ENCODE assay signal across 8 cellular contexts in the genomic region with DNA sequence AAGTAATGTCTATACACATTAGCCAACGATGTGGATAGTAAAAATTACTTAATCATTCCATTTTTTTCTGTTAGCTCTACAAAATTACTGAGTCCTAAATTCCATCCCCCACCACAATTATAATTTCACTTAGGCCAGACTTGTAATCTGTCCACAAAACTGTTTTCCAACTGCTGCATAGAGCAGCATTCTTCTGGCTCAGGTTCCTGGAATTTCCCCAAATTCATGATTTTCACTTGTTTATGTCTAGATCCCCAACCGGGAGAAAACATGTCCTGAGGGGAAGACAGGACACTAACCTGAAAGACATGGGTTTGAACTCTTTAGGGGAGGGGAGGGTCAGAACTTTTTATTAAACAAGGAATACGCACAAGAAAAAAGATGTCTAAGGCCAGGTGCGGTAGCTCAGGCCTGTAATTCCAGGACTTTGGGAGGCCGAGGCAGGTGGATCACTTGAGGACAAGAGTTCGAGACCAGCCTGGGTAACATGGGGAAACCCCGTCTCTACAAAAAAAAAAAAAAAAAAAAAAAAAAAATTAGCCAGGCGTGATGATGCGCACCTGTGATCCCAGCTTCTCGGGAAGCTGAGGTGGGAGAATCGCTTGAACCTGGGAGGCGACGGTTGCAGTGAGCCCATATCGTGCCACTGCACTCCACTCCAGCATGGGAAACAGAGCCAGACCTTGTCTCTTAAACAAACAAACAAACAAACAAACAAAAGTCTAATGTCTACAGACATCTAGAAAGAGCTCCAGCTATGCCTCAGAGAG. TPM values are rescaled to one million over a fixed set of nuclear protein-coding genes. Genes with fewer than 3 reads are reported as not detected.
DNase-seq lines count a peak whose midpoint lies in the region; ATAC-seq and TF ChIP-seq lines count a peak whose summit lies in the region.

No MANE protein-coding gene starts in this region.

- CTCF ChIA-PET in A673 (lab: Charles Lee), result interaction anchor here (0.7 kb wide), 1 partner anchor 558 kb away, joined by 4 read pairs; no protein-coding TSS in a partner anchor

- H3K27ac ChIP-seq in A673 (ENCODE audit: low read depth, low read length, poor library complexity, severe bottlenecking) (no peak overlapping the region), lower lobe of right lung (no peak overlapping the region), colonic mucosa (no peak overlapping the region)

- H3K36me3 Mint-ChIP-seq in activated naive CD8-positive, alpha-beta T cell, result peaks cover 7% of the 10 kb centered on the region

- H3K27me3 Mint-ChIP-seq in activated naive CD8-positive, alpha-beta T cell, result no peaks in the 10 kb centered on the region

- intact Hi-C loops in A673 (cut with micrococcal nuclease; ENCODE audit: unreplicated experiment) (no loop called here), lower lobe of right lung (cut with DNase I) (no loop called here), colonic mucosa (cut with DNase I) (no loop called here)

- peaks cover 48% of the 10 kb centered on the region for H3K4me1 Mint-ChIP-seq in activated naive CD8-positive, alpha-beta T cell (ENCODE audit: low read depth)

- DNase-seq in A673 (ENCODE audit: low spot score) (no peak), lower lobe of right lung (no peak), colonic mucosa (no peak), GDM1 (lab: John Stamatoyannopoulos, UW) (no peak)
- DNase-seq in activated CD4-positive, alpha-beta T cell treated with anti-CD3 and anti-CD28 coated beads for 1 hour, result no peak

- BruUV-seq in A673 (replicated peaks; lab: Mats Ljungman, UMichigan), result no TSS peak

- H3K36me3 ChIP-seq in A673 (ENCODE audit: insufficient read depth, low read length, poor library complexity, severe bottlenecking) (no peaks in the 10 kb centered on the region), lower lobe of right lung (no peaks in the 10 kb centered on the region), colonic mucosa (no peaks in the 10 kb centered on the region)

- H3K9me3 ChIP-seq in A673 (ENCODE audit: low read depth, low read length, poor library complexity, severe bottlenecking) (no peaks in the 10 kb centered on the region), lower lobe of right lung (no peaks in the 10 kb centered on the region), colonic mucosa (no peaks in the 10 kb centered on the region)

- H3K27ac Mint-ChIP-seq in activated naive CD8-positive, alpha-beta T cell, result no peak overlapping the region

- TF ChIP-seq CTCF in A673 (conservative IDR thresholded peaks at IDR 0.05; ENCODE audit: low read depth, low read length) (no peak), GM12875 (IDR thresholded peaks at IDR 0.05; ENCODE audit: borderline replicate concordance, insufficient read depth, low read depth, low read length) (no peak), lower lobe of right lung (IDR thresholded peaks at IDR 0.05) (no peak), colonic mucosa (IDR thresholded peaks at IDR 0.05) (no peak)

- peak overlapping the region in 1 of 2 donors; percentile 89 for H3K9ac ChIP-seq in colonic mucosa (ENCODE audit: low read depth in 2 of 2, low read length in 2 of 2)

- peak overlapping the region; percentile 92 for H3K4me3 Mint-ChIP-seq in activated naive CD8-positive, alpha-beta T cell

- peaks cover 5% of the 10 kb centered on the region for H3K9me3 Mint-ChIP-seq in activated naive CD8-positive, alpha-beta T cell (ENCODE audit: low read depth)

- ATAC-seq in lower lobe of right lung (no peak), HG02610 (IDR thresholded peaks at IDR 0.05; ENCODE audit: unreplicated experiment) (no peak)

- no peaks in the 10 kb centered on the region for H3K27me3 ChIP-seq in A673 (replicated peaks; ENCODE audit: insufficient read depth, low read depth, low read length, poor library complexity)
- H3K27me3 ChIP-seq in lower lobe of right lung (ENCODE audit: low read depth), result no peaks in the 10 kb centered on the region
- H3K27me3 ChIP-seq in colonic mucosa, result no peaks in the 10 kb centered on the region

- POLR2A ChIA-PET in A673 (lab: Charles Lee; ENCODE audit: low non-redundant PET), result interaction anchor here (0.6 kb wide), 1 partner anchor 1303 kb away, joined by 3 read pairs; no protein-coding TSS in a partner anchor

- H3K4me3 ChIP-seq in A673 (ENCODE audit: low read depth, low read length, poor library complexity, severe bottlenecking) (peak overlapping the region; percentile 99), GM12875 (ENCODE audit: low read depth, low read length) (peak overlapping the region; percentile 91), lower lobe of right lung (peak overlapping the region; percentile 73), colonic mucosa (no peak overlapping the region)

- H3K4me1 ChIP-seq in A673 (ENCODE audit: insufficient read depth, low read length, poor library complexity, severe bottlenecking), result no peaks in the 10 kb centered on the region
- peaks cover 15% of the 10 kb centered on the region for H3K4me1 ChIP-seq in lower lobe of right lung
- peaks cover 11% of the 10 kb centered on the region for H3K4me1 ChIP-seq in colonic mucosa

RNA-seq across cellular contexts. Expression of gene ETFA, which starts 1.5 kb away (rescaled TPM):
- total RNA-seq in A673 (2021) (133 and 137 TPM in 2 replicates), lower lobe of right lung (81.2 TPM), colonic mucosa (100 to 1,000 TPM; 300 to 366 TPM)

RNA-seq across cellular contexts. Expression of gene ISL2, which starts 26.8 kb away (rescaled TPM):
- 3.8 and 5.5 TPM in 2 replicates for total RNA-seq in A673 (2021)
- 0.38 TPM for total RNA-seq in lower lobe of right lung
- under 1 TPM; 0.13 to 0.35 TPM for total RNA-seq in colonic mucosa
